Comparison of ENCODE assay signal across 13 cellular contexts in the genomic region with DNA sequence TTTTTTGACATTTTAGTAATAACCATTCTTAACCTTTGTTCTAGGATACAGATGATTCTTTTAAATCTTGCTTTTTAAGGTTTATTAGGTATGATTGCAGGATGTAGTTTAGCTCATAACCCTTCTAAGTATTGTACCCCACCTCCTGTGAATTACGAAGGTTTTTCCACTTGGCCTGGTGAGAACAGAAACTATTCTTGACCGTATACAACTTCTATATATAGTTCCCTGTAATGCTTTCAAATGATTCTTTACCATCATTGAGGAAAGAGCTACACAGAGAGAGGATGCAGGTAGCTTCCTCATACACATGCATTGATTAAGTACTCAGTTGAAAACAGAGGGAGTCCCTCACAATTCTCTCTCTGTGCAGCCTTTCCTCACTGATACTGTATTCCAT.
A peak's percentile ranks its signal among the peaks of the same experiment; 100 is the strongest.
DNase-seq lines count a peak whose midpoint lies in the region; ATAC-seq and TF ChIP-seq lines count a peak whose summit lies in the region.
"Had no signal": no experiment of that assay in that cellular context is flagged by ENCODE, and none has a peak within 500 bp of the region (broad histone marks: within the 10 kb centered on the region; RNA-seq: fewer than 3 reads in every experiment).

No MANE protein-coding gene starts in this region.

- peaks cover 32% of the 10 kb centered on the region for H3K36me3 Mint-ChIP-seq in nephron progenitor cell (ENCODE audit: low read depth)
- H3K36me3 Mint-ChIP-seq: activated naive CD4-positive, alpha-beta T cell treated with anti-CD3 and anti-CD28 coated beads, Interleukin-2, amount 10 ng/mL, durations not matched to agents 7 days and 5 days had no signal

- peak overlapping the region; percentile 54 for H3K27ac Mint-ChIP-seq in nephron progenitor cell
- H3K27ac Mint-ChIP-seq: activated naive CD4-positive, alpha-beta T cell treated with anti-CD3 and anti-CD28 coated beads, Interleukin-2, amount 10 ng/mL, durations not matched to agents 7 days and 5 days had no signal

- H3K27me3 Mint-ChIP-seq in nephron progenitor cell (ENCODE audit: low read depth, poor library complexity), result no peaks in the 10 kb centered on the region
- H3K27me3 Mint-ChIP-seq: activated naive CD4-positive, alpha-beta T cell treated with anti-CD3 and anti-CD28 coated beads, Interleukin-2, amount 10 ng/mL, durations not matched to agents 7 days and 5 days had no signal

- no peak for TF ChIP-seq CTCF in nephron progenitor cell (IDR thresholded peaks at IDR 0.05)

- DNase-seq in nephron progenitor cell, result no peak
- no peak for DNase-seq in LoVo (ENCODE audit: low spot score)
- no peak for DNase-seq in Ammon's horn (ENCODE audit: low spot score)
- no peak for DNase-seq in Right ventricle myocardium inferior (ENCODE audit: missing footprints)
- DNase-seq in activated CD4-positive, alpha-beta T cell treated with anti-CD3 and anti-CD28 coated beads, Interleukin-2, amount 50 U/mL, for 1 hour, result no peak
- DNase-seq: activated naive CD4-positive, alpha-beta T cell treated with anti-CD3 and anti-CD28 coated beads, Interleukin-2, amount 10 ng/mL, durations not matched to agents 7 days and 5 days; effector memory CD4-positive, alpha-beta T cell; foreskin keratinocyte; NCI-H2107; substantia nigra had no signal

- no peak overlapping the region for H3K4me3 Mint-ChIP-seq in nephron progenitor cell
- H3K4me3 Mint-ChIP-seq: activated naive CD4-positive, alpha-beta T cell treated with anti-CD3 and anti-CD28 coated beads, Interleukin-2, amount 10 ng/mL, durations not matched to agents 7 days and 5 days had no signal

- intact Hi-C loops in Right ventricle myocardium inferior (cut with DNase I), result no loop called here

- H3K9me3 Mint-ChIP-seq in nephron progenitor cell, result peaks cover 4% of the 10 kb centered on the region
- H3K9me3 Mint-ChIP-seq: activated naive CD4-positive, alpha-beta T cell treated with anti-CD3 and anti-CD28 coated beads, Interleukin-2, amount 10 ng/mL, durations not matched to agents 7 days and 5 days had no signal

- ATAC-seq in GM18909 (IDR thresholded peaks at IDR 0.05; ENCODE audit: poor library complexity, unreplicated experiment) (peak; percentile 90), GM21723 (IDR thresholded peaks at IDR 0.05; ENCODE audit: unreplicated experiment) (peak; percentile 84), HG03108 (IDR thresholded peaks at IDR 0.05; ENCODE audit: unreplicated experiment) (peak; percentile 66), Right ventricle myocardium inferior (no peak)
- ATAC-seq: foreskin keratinocyte had no signal

- H3K4me1 Mint-ChIP-seq in nephron progenitor cell, result no peaks in the 10 kb centered on the region
- H3K4me1 Mint-ChIP-seq: activated naive CD4-positive, alpha-beta T cell treated with anti-CD3 and anti-CD28 coated beads, Interleukin-2, amount 10 ng/mL, durations not matched to agents 7 days and 5 days had no signal
